Comparison of ENCODE assay signal across 8 cellular contexts in genomic region chr10:74150151-74151056, GRCh38. TPM values are rescaled to one million over a fixed set of nuclear protein-coding genes. Genes with fewer than 3 reads are reported as not detected.
DNase-seq lines count a peak whose midpoint lies in the region; ATAC-seq and TF ChIP-seq lines count a peak whose summit lies in the region.

AP3M1 (minus strand) TSS chr10:74150828; CDS start chr10:74138379, 12,449 bp downstream.

- H3K4me3 ChIP-seq in BJ (ENCODE audit: low read depth, low read length) (peak within 1 kb of the TSS; percentile 98), PC-3 (ENCODE audit: low read length) (peak within 1 kb of the TSS; percentile 69), fibroblast of mammary gland (ENCODE audit: control insufficient read depth, low read depth, low read length) (peak within 1 kb of the TSS; percentile 84), neuronal stem cell (ENCODE audit: low read length in 2 of 2) (peak within 1 kb of the TSS; percentile 69 to 91)

- no peak for TF ChIP-seq CTCF in BJ (IDR thresholded peaks at IDR 0.05; ENCODE audit: insufficient read depth, low read depth, low read length)
- no peak for TF ChIP-seq CTCF in PC-3 (conservative IDR thresholded peaks at IDR 0.05; ENCODE audit: low read depth, low read length)
- no peak for TF ChIP-seq CTCF in fibroblast of mammary gland (conservative IDR thresholded peaks at IDR 0.05; ENCODE audit: control insufficient read depth, insufficient read depth, low read depth, low read length)

- WGBS in neuronal stem cell (ENCODE audit: extremely low coverage in 2 of 2, insufficient read length in 2 of 2, insufficient replicate concordance in 1 of 2), 2 donors = 100% methylated on average over 1 of the region's 35 CpGs; no CpG with 5 or more reads in 1 of the 2 donors

- DNase-seq in BJ (ENCODE audit: low read depth) (no peak), PC-3 (no peak), activated T-helper 1 cell treated with Interleukin-2 at 50 U/mL for 16 hours (ENCODE audit: low read depth) (peak; percentile 70), fibroblast of mammary gland (ENCODE audit: low read depth) (no peak), neuronal stem cell (ENCODE audit: low spot score) (no peak), substantia nigra (lab: John Stamatoyannopoulos, UW) (peak; percentile 42 to 94 (median 74))

- ATAC-seq in GM19043 (IDR thresholded peaks at IDR 0.05; ENCODE audit: low read depth, unreplicated experiment) (peak; percentile 41), HG03342 (IDR thresholded peaks at IDR 0.05; ENCODE audit: unreplicated experiment) (peak; percentile 37), PC-3 (peak; percentile 63)

- peaks cover 5% of the 10 kb centered on the region for H3K79me1 ChIP-seq in neuronal stem cell (ENCODE audit: low read depth, low read length)

- H4K91ac ChIP-seq in neuronal stem cell (ENCODE audit: low read depth, low read length, poor library complexity) = peak within 1 kb of the TSS; percentile 43

- no peaks in the 10 kb centered on the region for H3K9me2 ChIP-seq in PC-3 (replicated peaks; ENCODE audit: low read length)

- H2BK5ac ChIP-seq in neuronal stem cell (ENCODE audit: low read length) = peak within 1 kb of the TSS; percentile 94

- no peak within 1 kb of the TSS for H3K4ac ChIP-seq in neuronal stem cell (ENCODE audit: low read length)

- H2AK5ac ChIP-seq in neuronal stem cell (ENCODE audit: low read depth, low read length) = peak within 1 kb of the TSS; percentile 14

- H2BK120ac ChIP-seq in neuronal stem cell (ENCODE audit: low read depth, low read length) = no peak within 1 kb of the TSS

- H3K9ac ChIP-seq in PC-3 (ENCODE audit: low read length) (peak within 1 kb of the TSS; percentile 69), neuronal stem cell (ENCODE audit: low read depth, low read length, poor library complexity) (peak within 1 kb of the TSS; percentile 96)

- H3K27me3 ChIP-seq in BJ (ENCODE audit: control insufficient read depth, insufficient read depth, low read length) (no peaks in the 10 kb centered on the region), PC-3 (ENCODE audit: low read length) (no peaks in the 10 kb centered on the region), neuronal stem cell (ENCODE audit: control insufficient read depth in 3 of 3, insufficient read depth in 3 of 3, low read depth in 1 of 3, low read length in 3 of 3) (no peaks in the 10 kb centered on the region)

- peak within 1 kb of the TSS; percentile 99 for H3K14ac ChIP-seq in neuronal stem cell (ENCODE audit: low read length)

- no peaks in the 10 kb centered on the region for H3F3A ChIP-seq in PC-3 (ENCODE audit: low read length, unreplicated experiment)

- peaks cover 29% of the 10 kb centered on the region for H4K20me1 ChIP-seq in PC-3 (ENCODE audit: low read length)

- POLR2A ChIA-PET in BJ (lab: Charles Lee) = no interaction called here
- POLR2A ChIA-PET in PC-3 (lab: Charles Lee; ENCODE audit: unreplicated experiment) = interaction anchor here (0.5 to 2.3 kb wide), 9 partner anchors 12 to 152 kb away, joined by 3 to 9 read pairs (median 6); no protein-coding TSS in a partner anchor

- peak within 1 kb of the TSS; percentile 34 for H2BK12ac ChIP-seq in neuronal stem cell (ENCODE audit: low read length)

- BruUV-seq in PC-3 (replicated peaks; lab: Mats Ljungman, UMichigan) = TSS peak; percentile 74

- H3K27ac ChIP-seq in PC-3 (ENCODE audit: low read length) (peak within 1 kb of the TSS; percentile 54), neuronal stem cell (replicated peaks; ENCODE audit: low read length) (peak within 1 kb of the TSS; percentile 92), substantia nigra (ENCODE audit: low read depth, low read length, poor library complexity, severe bottlenecking) (peak within 1 kb of the TSS; percentile 88)

- H3K36me3 ChIP-seq in BJ (ENCODE audit: control insufficient read depth, insufficient read depth, low read length) (0 out of 2 replicates have a peak, but pooled peaks cover 1% of the 10 kb centered on the region), PC-3 (ENCODE audit: low read depth, low read length) (peaks cover 17% of the 10 kb centered on the region), neuronal stem cell (replicated peaks in 1 of 2; ENCODE audit: control insufficient read depth in 2 of 2, insufficient read depth in 2 of 2, low read length in 2 of 2) (peaks cover 0 to 25% of the 10 kb centered on the region in 2 donors)

- H3K9me3 ChIP-seq in PC-3 (ENCODE audit: low read length) = no peaks in the 10 kb centered on the region
- H3K9me3 ChIP-seq in neuronal stem cell (replicated peaks in 1 of 2; ENCODE audit: control insufficient read depth in 2 of 2, insufficient read depth in 1 of 2, low read depth in 1 of 2, low read length in 2 of 2) = no peaks in the 10 kb centered on the region

- H3K79me2 ChIP-seq in PC-3 (ENCODE audit: low read length) = peaks cover 96% of the 10 kb centered on the region

- peak within 1 kb of the TSS; percentile 79 for H3K4me2 ChIP-seq in PC-3 (ENCODE audit: low read length)
- peak within 1 kb of the TSS; percentile 69 for H3K4me2 ChIP-seq in neuronal stem cell (ENCODE audit: insufficient read depth, low read length, poor library complexity, severe bottlenecking)

- no peak within 1 kb of the TSS for H4K8ac ChIP-seq in neuronal stem cell (ENCODE audit: low read depth, low read length)

- H2AFZ ChIP-seq in PC-3 (ENCODE audit: low read length) = peak within 1 kb of the TSS; percentile 62
- peak within 1 kb of the TSS; percentile 91 for H2AFZ ChIP-seq in neuronal stem cell (ENCODE audit: low read length)

- peak within 1 kb of the TSS; percentile 96 for H3K18ac ChIP-seq in neuronal stem cell (ENCODE audit: low read length)

- H3K4me1 ChIP-seq in PC-3 (ENCODE audit: insufficient read depth, low read length) = peaks cover 36% of the 10 kb centered on the region
- peaks cover 0 to 7% of the 10 kb centered on the region in 2 donors for H3K4me1 ChIP-seq in neuronal stem cell (ENCODE audit: control insufficient read depth in 2 of 2, insufficient read depth in 1 of 2, low read depth in 1 of 2, low read length in 2 of 2)

- intact Hi-C loops in PC-3 (cut with micrococcal nuclease) = loop anchor here (1.0 kb wide), 5 partner anchors 26 to 84 kb away; no protein-coding TSS in a partner anchor

- H3K23ac ChIP-seq in neuronal stem cell (ENCODE audit: low read depth, low read length, poor library complexity) = peak within 1 kb of the TSS; percentile 98

- peak within 1 kb of the TSS; percentile 71 for H2BK15ac ChIP-seq in neuronal stem cell (ENCODE audit: low read length)

- CTCF ChIA-PET in BJ (lab: Yijun Ruan, JAX) (interaction anchor here (1.0 to 1.7 kb wide), 7 partner anchors 16 to 270 kb away, joined by 3 to 6 read pairs (median 4); no protein-coding TSS in a partner anchor), PC-3 (lab: Charles Lee) (interaction anchor here (0.7 to 2.5 kb wide), 7 partner anchors 26 to 271 kb away, joined by 3 to 16 read pairs (median 3); no protein-coding TSS in a partner anchor)

RNA-seq across cellular contexts. Expression of gene AP3M1, which starts in this region (rescaled TPM):
- 31.7 and 53.5 TPM in 2 replicates for polyA plus RNA-seq in BJ (2011; rRNA removed)
- polyA minus RNA-seq in BJ (2011; rRNA and poly(A)+ RNA removed) = 18.8 and 25.2 TPM in 2 replicates
- 129 and 165 TPM in 2 replicates for total RNA-seq in PC-3 (2014; rRNA removed)
- polyA plus RNA-seq in neuronal stem cell (2013, experiment 1 of 2) = 37.3 TPM
- 36.7 TPM for polyA plus RNA-seq in neuronal stem cell (2013, experiment 2 of 2)

Comparison
In these comparisons a context has a peak if more than half of its experiments do, and no peak if none do; other contexts are left out.
1. DNase-seq: peak in activated T-helper 1 cell treated with Interleukin-2 at 50 U/mL for 16 hours (single experiment) and substantia nigra (49 of 49); none in BJ (single experiment), PC-3 (single experiment), fibroblast of mammary gland (single experiment) and neuronal stem cell (single experiment).
2. Peak in every context shown above with its lines, with median percentiles within 50 percentile points of each other: H3K4me3 ChIP-seq, ATAC-seq and H3K27ac ChIP-seq.